In the genomic region with DNA sequence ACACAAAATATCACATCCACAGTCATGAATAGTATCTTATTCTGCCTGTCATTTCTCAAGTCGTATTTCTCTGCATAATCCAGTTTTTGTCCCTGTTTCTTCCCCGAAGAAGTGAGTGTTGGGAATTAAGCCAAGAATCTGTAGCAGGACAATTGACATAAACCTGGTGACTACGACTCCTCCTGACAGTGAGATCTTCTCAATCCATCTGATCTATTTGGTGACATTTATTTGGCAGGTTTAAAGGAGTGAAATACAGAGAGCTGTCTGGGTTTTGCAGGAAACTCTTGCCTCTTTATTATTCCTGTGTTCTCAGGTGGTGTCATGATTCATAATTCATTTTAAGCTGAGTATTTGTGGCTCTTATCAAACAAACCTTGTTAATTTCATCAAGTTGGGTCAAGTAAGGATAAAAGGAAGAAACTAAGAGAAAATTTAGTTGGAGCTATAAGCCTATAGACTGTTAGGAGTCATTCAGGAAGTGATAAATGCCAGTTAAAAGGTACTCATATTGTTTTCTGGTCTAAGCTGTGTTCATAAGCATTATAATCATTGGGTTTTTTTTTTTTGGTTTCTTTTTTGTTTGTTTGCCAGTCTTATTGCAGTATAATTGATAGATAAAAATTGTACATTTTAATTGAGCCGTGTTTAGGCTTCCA, we compare ENCODE assay signal across 10 cellular contexts.
"Had no signal": no experiment of that assay in that cellular context is flagged by ENCODE, and none has a peak within 500 bp of the region (broad histone marks: within the 10 kb centered on the region; RNA-seq: fewer than 3 reads in every experiment).

No MANE protein-coding gene starts in this region.

- DNase-seq: activated naive CD4-positive, alpha-beta T cell treated with anti-CD3 and anti-CD28 coated beads, Interleukin-2, amount 50 U/mL, for 16 hours; activated T-cell treated with anti-CD3 and anti-CD28 coated beads, Interleukin-2, amount 50 U/mL, for 1 hour; central memory CD4-positive, alpha-beta T cell; naive thymus-derived CD4-positive, alpha-beta T cell; right cardiac atrium; thyroid gland had no signal

- H3K4me1 ChIP-seq: thyroid gland, vagina had no signal

- H3K27me3 ChIP-seq: adrenal gland, thyroid gland, vagina had no signal

- H3K4me3 ChIP-seq: adrenal gland, lung, smooth muscle cell, thyroid gland, vagina had no signal

- H3K9me3 ChIP-seq: adrenal gland, thyroid gland, vagina had no signal

- H3K27ac ChIP-seq: adrenal gland, thyroid gland, vagina had no signal

- ATAC-seq: naive thymus-derived CD4-positive, alpha-beta T cell; right cardiac atrium had no signal

- H3K4me2 ChIP-seq: smooth muscle cell had no signal

- H3K36me3 ChIP-seq: adrenal gland, thyroid gland, vagina had no signal
